ENCODE assay signal across 15 cellular contexts in genomic region chr1:201758508-201759050, GRCh38.
DNase-seq lines count a peak whose midpoint lies in the region; ATAC-seq and TF ChIP-seq lines count a peak whose summit lies in the region.
"Had no signal": no experiment of that assay in that cellular context is flagged by ENCODE, and none has a peak within 500 bp of the region (broad histone marks: within the 10 kb centered on the region; RNA-seq: fewer than 3 reads in every experiment).

No MANE protein-coding gene starts in this region.

- H3F3A ChIP-seq in PC-3 (ENCODE audit: low read length, unreplicated experiment): no peaks in the 10 kb centered on the region

- H3K27me3 Mint-ChIP-seq in HFFc6 (ENCODE audit: insufficient read depth) (peaks cover 4% of the 10 kb centered on the region; the same call in 1 of the 2 replicates), osteocyte (ENCODE audit: unreplicated experiment) (no peaks in the 10 kb centered on the region)

- H3K9me2 ChIP-seq in PC-3 (replicated peaks; ENCODE audit: low read length): no peaks in the 10 kb centered on the region

- no peak overlapping the region for H3K27ac ChIP-seq in PC-3 (ENCODE audit: low read length)
- H3K27ac ChIP-seq: testis had no signal

- no peaks in the 10 kb centered on the region for H3K9me3 ChIP-seq in PC-3 (ENCODE audit: low read length)
- H3K9me3 ChIP-seq: testis had no signal

- no TSS peak for BruUV-seq in PC-3 (replicated peaks; lab: Mats Ljungman, UMichigan)

- H3K27me3 ChIP-seq in PC-3 (ENCODE audit: low read length): no peaks in the 10 kb centered on the region
- H3K27me3 ChIP-seq: testis had no signal

- H3K9ac ChIP-seq in PC-3 (ENCODE audit: low read length): no peak overlapping the region

- no peaks in the 10 kb centered on the region for H4K20me1 ChIP-seq in PC-3 (ENCODE audit: low read length)

- H3K9me3 Mint-ChIP-seq in HFFc6 (no peaks in the 10 kb centered on the region), osteocyte (ENCODE audit: unreplicated experiment) (no peaks in the 10 kb centered on the region)
- H3K9me3 Mint-ChIP-seq: memory B cell had no signal

- H3K27ac Mint-ChIP-seq in HFFc6: peak overlapping the region; percentile 67
- H3K27ac Mint-ChIP-seq in osteocyte (ENCODE audit: unreplicated experiment): peak overlapping the region; percentile 94
- H3K27ac Mint-ChIP-seq: memory B cell had no signal

- H3K36me3 Mint-ChIP-seq in HFFc6 (ENCODE audit: low read depth) (peaks cover 19% of the 10 kb centered on the region), osteocyte (ENCODE audit: unreplicated experiment) (peaks cover 15% of the 10 kb centered on the region)
- H3K36me3 Mint-ChIP-seq: memory B cell had no signal

- no peak overlapping the region for H3K4me2 ChIP-seq in PC-3 (ENCODE audit: low read length)

- H3K4me1 ChIP-seq in PC-3 (ENCODE audit: insufficient read depth, low read length): peaks cover 9% of the 10 kb centered on the region
- H3K4me1 ChIP-seq: testis had no signal

- H3K4me1 Mint-ChIP-seq in HFFc6 (ENCODE audit: low read depth): peaks cover 100% of the 10 kb centered on the region
- peaks cover 99% of the 10 kb centered on the region for H3K4me1 Mint-ChIP-seq in osteocyte (ENCODE audit: unreplicated experiment)

- CTCF ChIA-PET in PC-3 (lab: Charles Lee): no interaction called here

- POLR2A ChIA-PET in PC-3 (lab: Charles Lee; ENCODE audit: unreplicated experiment): no interaction called here

- DNase-seq in HFFc6: no peak
- DNase-seq in NCI-H1694 (lab: John Stamatoyannopoulos, UW): peak; percentile 34
- DNase-seq in NCI-H82 (lab: John Stamatoyannopoulos, UW): peak; percentile 80
- no peak for DNase-seq in osteocyte (ENCODE audit: extremely low spot score, unreplicated experiment)
- DNase-seq in globus pallidus (ENCODE audit: low spot score): no peak
- DNase-seq in NCI-H526 (lab: John Stamatoyannopoulos, UW): no peak
- DNase-seq in PC-3: no peak
- DNase-seq: activated CD8-positive, alpha-beta memory T cell treated with anti-CD3 and anti-CD28 coated beads, Interleukin-2, amount 50 U/mL, for 4 hours; activated naive CD4-positive, alpha-beta T cell treated with Interleukin-2 at 50 U/mL for 16 hours; Kasumi-1; retina; testis had no signal

- no peak overlapping the region for H2AFZ ChIP-seq in PC-3 (ENCODE audit: low read length)

- intact Hi-C loops in PC-3 (cut with micrococcal nuclease): no loop called here

- TF ChIP-seq CTCF in HFFc6 (IDR thresholded peaks at IDR 0.05): no peak
- no peak for TF ChIP-seq CTCF in osteocyte (IDR thresholded peaks at IDR 0.05)
- no peak for TF ChIP-seq CTCF in PC-3 (conservative IDR thresholded peaks at IDR 0.05; ENCODE audit: low read depth, low read length)

- H3K4me3 Mint-ChIP-seq in HFFc6 (no peak overlapping the region), osteocyte (ENCODE audit: unreplicated experiment) (no peak overlapping the region)
- H3K4me3 Mint-ChIP-seq: memory B cell had no signal

- ATAC-seq in PC-3: no peak
- ATAC-seq: esophagus mucosa, Right ventricle myocardium inferior had no signal

- H3K79me2 ChIP-seq in PC-3 (ENCODE audit: low read length): no peaks in the 10 kb centered on the region

- no peak overlapping the region for H3K4me3 ChIP-seq in PC-3 (ENCODE audit: low read length)
- H3K4me3 ChIP-seq: testis had no signal

- no peaks in the 10 kb centered on the region for H3K36me3 ChIP-seq in PC-3 (ENCODE audit: low read depth, low read length)

Comparison
In these comparisons a context has a peak if more than half of its experiments do, and no peak if none do; other contexts are left out.
1. DNase-seq: peak in NCI-H1694 (single experiment) and NCI-H82 (single experiment); none in HFFc6 (single experiment), osteocyte (single experiment), globus pallidus (single experiment), NCI-H526 (0 of 2) and PC-3 (single experiment).